15 cellular contexts compared by ENCODE assay signal in the genomic region with DNA sequence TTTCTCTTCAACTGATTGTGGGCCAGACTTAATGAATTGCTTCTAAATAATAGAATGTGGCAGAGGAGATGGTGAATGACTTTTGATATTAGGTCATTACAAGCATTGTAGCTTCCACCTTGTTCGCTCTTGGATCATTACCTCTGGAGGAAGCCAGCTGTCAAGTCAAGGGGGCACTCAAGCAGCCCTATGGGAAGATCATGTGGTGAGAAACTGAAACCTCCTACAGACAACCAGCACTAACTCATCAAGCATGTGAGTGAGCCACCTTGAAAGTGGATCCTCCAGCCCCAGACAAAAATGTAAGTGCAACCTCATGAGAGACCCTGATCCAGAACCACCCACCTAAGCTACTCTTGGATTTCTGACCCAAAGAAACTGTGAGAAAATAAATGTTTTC.
DNase-seq lines count a peak whose midpoint lies in the region; ATAC-seq and TF ChIP-seq lines count a peak whose summit lies in the region.
"Had no signal": no experiment of that assay in that cellular context is flagged by ENCODE, and none has a peak within 500 bp of the region (broad histone marks: within the 10 kb centered on the region; RNA-seq: fewer than 3 reads in every experiment).

No MANE protein-coding gene starts in this region.

- H3K27ac Mint-ChIP-seq in H9 (no peak overlapping the region), endothelial cell (ENCODE audit: unreplicated experiment) (no peak overlapping the region)
- H3K27ac Mint-ChIP-seq: dendritic cell treated with granulocyte-macrophage colony-stimulating factor and Interleukin-4, amounts not matched to agents 40 ng/mL and 50 ng/mL, for 4 days; mesothelial cell of epicardium had no signal

- H3K18ac ChIP-seq in H9 (ENCODE audit: insufficient read length, low read depth, low read length) = no peak overlapping the region

- H3K79me2 ChIP-seq in MM.1S (ENCODE audit: low read length) (no peaks in the 10 kb centered on the region), H9 (ENCODE audit: insufficient read depth, low read length) (no peaks in the 10 kb centered on the region)

- DNase-seq in MM.1S (peak; percentile 41), NCI-H1105 treated with DMSO at 0.1 percent for 48 hours (lab: John Stamatoyannopoulos, UW) (no peak), H9 (no peak), endothelial cell (ENCODE audit: low spot score) (no peak)
- DNase-seq in activated CD8-positive, alpha-beta memory T cell treated with anti-CD3 and anti-CD28 coated beads, Interleukin-2, amount 50 U/mL, for 4 hours = no peak
- DNase-seq: NCI-H226, pancreas, T-helper 9 cell had no signal

- no peak overlapping the region for H2BK20ac ChIP-seq in H9 (ENCODE audit: low read depth, low read length, poor library complexity, severe bottlenecking)

- H3F3A ChIP-seq in MM.1S (ENCODE audit: insufficient read depth, low read length) = no peaks in the 10 kb centered on the region

- no peak overlapping the region for H2BK12ac ChIP-seq in H9 (ENCODE audit: insufficient read length, low read depth, low read length)

- no peak overlapping the region for H2BK15ac ChIP-seq in H9 (ENCODE audit: low read depth, low read length)

- no peaks in the 10 kb centered on the region for H3K9me3 ChIP-seq in MM.1S (replicated peaks; ENCODE audit: insufficient read depth, low read length)
- no peaks in the 10 kb centered on the region for H3K9me3 ChIP-seq in H9 (ENCODE audit: control insufficient read depth, low read depth, low read length)
- H3K9me3 ChIP-seq: pancreas had no signal

- H3K9me3 Mint-ChIP-seq in H9 (peaks cover 3 to 25% of the 10 kb centered on the region in 2 experiments; a peak in 2 of 5 replicates), endothelial cell (ENCODE audit: unreplicated experiment) (no peaks in the 10 kb centered on the region)

- H3K36me3 Mint-ChIP-seq in H9 (ENCODE audit: insufficient read depth in 1 of 3, low read depth in 3 of 3) (peaks cover 0 to 14% (median 13%) of the 10 kb centered on the region in 3 experiments; a peak in 4 of 7 replicates), endothelial cell (ENCODE audit: low read depth, unreplicated experiment) (no peaks in the 10 kb centered on the region)

- no peak overlapping the region for H3T11ph ChIP-seq in H9 (ENCODE audit: low read length)

- no peaks in the 10 kb centered on the region for H3K23me2 ChIP-seq in H9 (ENCODE audit: insufficient read length, low read depth, low read length, poor library complexity, severe bottlenecking)

- no peak overlapping the region for H4K5ac ChIP-seq in H9 (ENCODE audit: insufficient read length, low read depth, low read length)

- H3K4ac ChIP-seq in H9 (ENCODE audit: low read depth, low read length) = no peak overlapping the region

- H3K4me2 ChIP-seq in MM.1S (ENCODE audit: low read depth, low read length) = no peak overlapping the region
- H3K4me2 ChIP-seq in H9 (ENCODE audit: insufficient read depth, insufficient read length, low read length) = no peak overlapping the region

- H4K20me1 ChIP-seq in MM.1S (ENCODE audit: insufficient read depth, low read length) = no peaks in the 10 kb centered on the region
- no peaks in the 10 kb centered on the region for H4K20me1 ChIP-seq in H9 (ENCODE audit: control insufficient read depth, insufficient read depth, insufficient read length)

- H3K9ac ChIP-seq in MM.1S (ENCODE audit: low read length) (no peak overlapping the region), H9 (ENCODE audit: extremely low read depth, insufficient read length, low read length) (no peak overlapping the region)

- H3K27me3 Mint-ChIP-seq in H9 (ENCODE audit: low read depth) (peaks cover 3% of the 10 kb centered on the region; the same call in 1 of the 2 replicates), endothelial cell (ENCODE audit: unreplicated experiment) (peaks cover 2% of the 10 kb centered on the region)
- H3K27me3 Mint-ChIP-seq: dendritic cell treated with granulocyte-macrophage colony-stimulating factor and Interleukin-4, amounts not matched to agents 40 ng/mL and 50 ng/mL, for 4 days had no signal

- no peak overlapping the region for H2AFZ ChIP-seq in MM.1S (ENCODE audit: low read length)
- no peak overlapping the region for H2AFZ ChIP-seq in H9 (ENCODE audit: low read length)

- no peak overlapping the region for H3K4me3 Mint-ChIP-seq in H9
- H3K4me3 Mint-ChIP-seq in endothelial cell (ENCODE audit: unreplicated experiment) = no peak overlapping the region
- H3K4me3 Mint-ChIP-seq: dendritic cell treated with granulocyte-macrophage colony-stimulating factor and Interleukin-4, amounts not matched to agents 40 ng/mL and 50 ng/mL, for 4 days; mesothelial cell of epicardium had no signal

- H3K23ac ChIP-seq in H9 (ENCODE audit: insufficient read length, low read depth, low read length) = no peak overlapping the region

- H2AK5ac ChIP-seq in H9 (ENCODE audit: insufficient read length, low read length) = no peak overlapping the region

- no peaks in the 10 kb centered on the region for H3K36me3 ChIP-seq in MM.1S (replicated peaks; ENCODE audit: insufficient read depth, low read length)
- H3K36me3 ChIP-seq: pancreas had no signal

- H3K4me1 ChIP-seq in MM.1S (ENCODE audit: low read length) = peaks cover 5% of the 10 kb centered on the region
- no peaks in the 10 kb centered on the region for H3K4me1 ChIP-seq in H9 (ENCODE audit: insufficient read depth, low read length)
- H3K4me1 ChIP-seq: pancreas had no signal

- no peak overlapping the region for H3K56ac ChIP-seq in H9 (ENCODE audit: insufficient read length, low read depth, low read length)

- H4K8ac ChIP-seq in H9 (replicated peaks; ENCODE audit: insufficient read length, low read depth, low read length) = no peak overlapping the region

- H3K4me3 ChIP-seq in MM.1S (ENCODE audit: low read length) = no peak overlapping the region
- H3K4me3 ChIP-seq: pancreas had no signal

- H3K27ac ChIP-seq in MM.1S (ENCODE audit: low read length) (no peak overlapping the region), H9 (ENCODE audit: insufficient read length, low read depth, low read length) (no peak overlapping the region)
- H3K27ac ChIP-seq: HL-60, pancreas had no signal

- no peak overlapping the region for H2BK5ac ChIP-seq in H9 (ENCODE audit: insufficient read length, low read length)

- TF ChIP-seq CTCF in MM.1S (IDR thresholded peaks at IDR 0.05; ENCODE audit: low read length) (no peak), H9 (conservative IDR thresholded peaks at IDR 0.05) (no peak), endothelial cell (IDR thresholded peaks at IDR 0.05; ENCODE audit: unreplicated experiment) (no peak)

- no CpG with 5 or more reads among the region's 1 CpG for WGBS in H9 (ENCODE audit: extremely low coverage, insufficient read length, low lambda C conversion rate)

- H3K4me1 Mint-ChIP-seq in H9 (peaks cover 0 to 3% of the 10 kb centered on the region in 2 experiments; a peak in 1 of 4 replicates), endothelial cell (ENCODE audit: unreplicated experiment) (no peaks in the 10 kb centered on the region)
- H3K4me1 Mint-ChIP-seq: mesothelial cell of epicardium had no signal

- H3K79me1 ChIP-seq in H9 (ENCODE audit: insufficient read depth, low read depth, low read length, poor library complexity, severe bottlenecking) = no peaks in the 10 kb centered on the region

- H3K9me2 ChIP-seq in MM.1S (replicated peaks; ENCODE audit: insufficient read depth, low read length) = no peaks in the 10 kb centered on the region

- ATAC-seq in GM18517 (IDR thresholded peaks at IDR 0.05; ENCODE audit: unreplicated experiment) (peak; percentile 75), GM21367 (IDR thresholded peaks at IDR 0.05; ENCODE audit: unreplicated experiment) (peak; percentile 64), HG02885 (IDR thresholded peaks at IDR 0.05; ENCODE audit: poor library complexity, unreplicated experiment) (peak; percentile 85)
- ATAC-seq: Panc1, pancreas had no signal

- no peak overlapping the region for H4K91ac ChIP-seq in H9 (ENCODE audit: insufficient read length, low read depth, low read length)

- no peak overlapping the region for H3K14ac ChIP-seq in H9 (ENCODE audit: insufficient read depth, low read length)

- H3K27me3 ChIP-seq in MM.1S (replicated peaks; ENCODE audit: insufficient read depth, low read length) (no peaks in the 10 kb centered on the region), H9 (ENCODE audit: insufficient read depth, low read length) (no peaks in the 10 kb centered on the region)
- H3K27me3 ChIP-seq: pancreas had no signal

- no peak overlapping the region for H2BK120ac ChIP-seq in H9 (ENCODE audit: low read depth, low read length, poor library complexity, severe bottlenecking)
